ENCODE assay signal across 19 cellular contexts in genomic region chr20:24677626-24678328, GRCh38.
"Had no signal": no experiment of that assay in that cellular context is flagged by ENCODE, and none has a peak within 500 bp of the region (broad histone marks: within the 10 kb centered on the region; RNA-seq: fewer than 3 reads in every experiment).

No MANE protein-coding gene starts in this region.

- DNase-seq: activated CD4-positive, alpha-beta memory T cell treated with anti-CD3 and anti-CD28 coated beads for 36 hours; activated gamma-delta T cell; activated naive CD8-positive, alpha-beta T cell treated with anti-CD3 and anti-CD28 coated beads, Interleukin-2, amount 10 ng/mL, durations not matched to agents 7 days and 5 days; activated T-cell treated with anti-CD3 and anti-CD28 coated beads, Interleukin-2, amount 50 U/mL, for 4 hours; brain microvascular endothelial cell; cerebellar nuclear complex; effector memory CD4-positive, alpha-beta T cell; foreskin melanocyte; left colon; lower lobe of right lung; naive B cell; SK-N-SH; stimulated activated CD4-positive, alpha-beta T cell treated with anti-CD3 and anti-CD28 coated beads, Interleukin-4, amount 100 ng/mL, for 1 hour; stimulated activated naive B cell treated with anti-CD40 and anti-IgM and Interleukin-4, amounts not matched to agents 10 μg/mL and 1 μg/mL and 100 μg/mL, for 72 hours; T-helper 1 cell; T1000 had no signal

- ATAC-seq: activated T-cell treated with anti-CD3 and anti-CD28 coated beads, Interleukin-2, amount 50 U/mL, for 4 hours; left colon; lower lobe of right lung; stimulated activated naive B cell treated with anti-CD40 and anti-IgM and Interleukin-4, amounts not matched to agents 10 μg/mL and 1 μg/mL and 100 μg/mL, for 72 hours had no signal

- H3K4me3 ChIP-seq: lower lobe of right lung, neural progenitor cell, ovary, tibial nerve had no signal

- H3K27ac ChIP-seq: brain microvascular endothelial cell, lower lobe of right lung, neural progenitor cell, ovary, tibial nerve had no signal

- H3K4me1 ChIP-seq: lower lobe of right lung, neural progenitor cell, tibial nerve had no signal

- H3K9me3 ChIP-seq: lower lobe of right lung, ovary, SK-N-SH, tibial nerve had no signal

- H3K27me3 ChIP-seq: brain microvascular endothelial cell, neural progenitor cell, ovary, tibial nerve had no signal

- H3K36me3 ChIP-seq: brain microvascular endothelial cell, lower lobe of right lung, neural progenitor cell, ovary, tibial nerve had no signal
